ENCODE assay signal across 1 cellular context in genomic region chr2:42828487-42829416, GRCh38.
TF ChIP-seq lines count a peak whose summit lies in the region.

No MANE protein-coding gene starts in this region.

TF ChIP-seq in HCT116, 20 proteins besides CTCF, POLR2A, EP300 and RAD21 (continued from another document):
- no peak for TF ChIP-seq EZH2 (IDR thresholded peaks at IDR 0.05)
- TF ChIP-seq CEBPB (IDR thresholded peaks at IDR 0.05; ENCODE audit: low read depth): no peak
- no peak for TF ChIP-seq ATF3 (IDR thresholded peaks at IDR 0.05)
TF ChIP-seq in HCT116: peak in this region for 0.
